ENCODE assay signal across 1 cellular context in genomic region chrX:30572678-30573077, GRCh38.
TF ChIP-seq lines count a peak whose summit lies in the region.

No MANE protein-coding gene starts in this region.

TF ChIP-seq in liver, 16 proteins besides CTCF, POLR2A, EP300 and RAD21 (continued from another document):
- TF ChIP-seq ATF3 (IDR thresholded peaks at IDR 0.05): no peak
- no peak for TF ChIP-seq TAF1 (conservative IDR thresholded peaks at IDR 0.05)
- TF ChIP-seq EGR1 (IDR thresholded peaks at IDR 0.05; ENCODE audit: low read depth in 2 of 2): no peak
